20 cellular contexts compared by ENCODE assay signal in genomic region chr7:80088705-80089104, GRCh38. TPM values are rescaled to one million over a fixed set of nuclear protein-coding genes. Genes with fewer than 3 reads are reported as not detected.
DNase-seq lines count a peak whose midpoint lies in the region; ATAC-seq, FAIRE-seq and TF ChIP-seq lines count a peak whose summit lies in the region.
"Had no signal": no experiment of that assay in that cellular context is flagged by ENCODE, and none has a peak within 500 bp of the region (broad histone marks: within the 10 kb centered on the region; RNA-seq: fewer than 3 reads in every experiment).

No MANE protein-coding gene starts in this region.

- H3K27me3 Mint-ChIP-seq in effector memory CD8-positive, alpha-beta T cell: no peaks in the 10 kb centered on the region
- no peaks in the 10 kb centered on the region for H3K27me3 Mint-ChIP-seq in Calu3 (ENCODE audit: unreplicated experiment)
- H3K27me3 Mint-ChIP-seq: activated CD8-positive, alpha-beta memory T cell treated with anti-CD3 and anti-CD28 coated beads, Interleukin-2, amount 10 ng/mL, durations not matched to agents 7 days and 5 days; CD8-positive, alpha-beta memory T cell had no signal

- H3K9me3 Mint-ChIP-seq in effector memory CD8-positive, alpha-beta T cell: peaks cover 0 to 2% of the 10 kb centered on the region in 2 donors
- H3K9me3 Mint-ChIP-seq in Calu3 (ENCODE audit: low read depth, unreplicated experiment): no peaks in the 10 kb centered on the region

- H3K4me3 Mint-ChIP-seq in effector memory CD8-positive, alpha-beta T cell: no peak overlapping the region
- no peak overlapping the region for H3K4me3 Mint-ChIP-seq in Calu3 (ENCODE audit: low read depth, unreplicated experiment)
- H3K4me3 Mint-ChIP-seq: activated CD8-positive, alpha-beta memory T cell treated with anti-CD3 and anti-CD28 coated beads, Interleukin-2, amount 10 ng/mL, durations not matched to agents 7 days and 5 days; CD8-positive, alpha-beta memory T cell had no signal

- no TSS peak for BruUV-seq in Calu3 (replicated peaks; lab: Mats Ljungman, UMichigan)

- H3K4me3 ChIP-seq in AG10803 (ENCODE audit: low read length): no peak overlapping the region
- peak overlapping the region; percentile 8; the same call in 1 of the 2 replicates for H3K4me3 ChIP-seq in WI38 (ENCODE audit: low read depth, low read length)
- H3K4me3 ChIP-seq: ascending aorta, K562, PC-9, spleen had no signal

- no peaks in the 10 kb centered on the region for H3K36me3 Mint-ChIP-seq in effector memory CD8-positive, alpha-beta T cell (ENCODE audit: insufficient read depth)
- no peaks in the 10 kb centered on the region for H3K36me3 Mint-ChIP-seq in Calu3 (ENCODE audit: insufficient read depth, unreplicated experiment)
- H3K36me3 Mint-ChIP-seq: activated CD8-positive, alpha-beta memory T cell treated with anti-CD3 and anti-CD28 coated beads, Interleukin-2, amount 10 ng/mL, durations not matched to agents 7 days and 5 days; CD8-positive, alpha-beta memory T cell had no signal

- no peak for ATAC-seq in effector memory CD8-positive, alpha-beta T cell (replicated peaks)
- ATAC-seq: activated CD8-positive, alpha-beta memory T cell treated with anti-CD3 and anti-CD28 coated beads, Interleukin-2, amount 10 ng/mL, durations not matched to agents 7 days and 5 days; K562; left ventricle myocardium superior; stimulated activated naive CD8-positive, alpha-beta T cell treated with anti-CD3 and anti-CD28 coated beads, Interleukin-15, Interleukin-2, amounts not matched to agents 100 U/mL and 50 U/mL, for 24 hours had no signal

- FAIRE-seq in GM19239 (lab: Jason Lieb, UNC) (no peak), HTR-8/SVneo (lab: Jason Lieb, UNC) (no peak)
- FAIRE-seq: K562 had no signal

- TF ChIP-seq CTCF in AG10803 (conservative IDR thresholded peaks at IDR 0.05; ENCODE audit: low read length): no peak
- no peak for TF ChIP-seq CTCF in WI38 (IDR thresholded peaks at IDR 0.05; ENCODE audit: low read depth, low read length)
- TF ChIP-seq CTCF in Calu3 (IDR thresholded peaks at IDR 0.05; ENCODE audit: unreplicated experiment): no peak

- H3K27ac Mint-ChIP-seq in effector memory CD8-positive, alpha-beta T cell: no peak overlapping the region
- no peak overlapping the region for H3K27ac Mint-ChIP-seq in Calu3 (ENCODE audit: unreplicated experiment)
- H3K27ac Mint-ChIP-seq: activated CD8-positive, alpha-beta memory T cell treated with anti-CD3 and anti-CD28 coated beads, Interleukin-2, amount 10 ng/mL, durations not matched to agents 7 days and 5 days; CD8-positive, alpha-beta memory T cell had no signal

- intact Hi-C loops in Calu3 (cut with micrococcal nuclease; ENCODE audit: unreplicated experiment): no loop called here

- H3K4me1 Mint-ChIP-seq in effector memory CD8-positive, alpha-beta T cell (ENCODE audit: low read depth in 2 of 2): no peaks in the 10 kb centered on the region
- H3K4me1 Mint-ChIP-seq in Calu3 (ENCODE audit: low read depth, unreplicated experiment): no peaks in the 10 kb centered on the region
- H3K4me1 Mint-ChIP-seq: activated CD8-positive, alpha-beta memory T cell treated with anti-CD3 and anti-CD28 coated beads, Interleukin-2, amount 10 ng/mL, durations not matched to agents 7 days and 5 days; CD8-positive, alpha-beta memory T cell had no signal

- CTCF ChIA-PET in Calu3 (lab: Charles Lee): interaction anchor here (0.5 to 0.9 kb wide), 2 partner anchors 13 to 357 kb away, joined by 3 to 7 read pairs; no protein-coding TSS in a partner anchor

- DNase-seq in AG10803 (ENCODE audit: low read depth) (peak; percentile 11), M059J (ENCODE audit: low read depth) (peak; percentile 52), iris pigment epithelial cell (ENCODE audit: low read depth) (peak; percentile 81), GM19239 (ENCODE audit: insufficient read length, low spot score) (no peak), HTR-8/SVneo (ENCODE audit: insufficient read length, low spot score) (no peak), Calu3 (no peak)
- no peak for DNase-seq in effector memory CD8-positive, alpha-beta T cell
- DNase-seq: activated CD4-positive, CD25-positive, alpha-beta regulatory T cell; activated CD8-positive, alpha-beta memory T cell treated with anti-CD3 and anti-CD28 coated beads, Interleukin-2, amount 10 ng/mL, durations not matched to agents 7 days and 5 days; activated gamma-delta T cell; CD8-positive, alpha-beta memory T cell; dorsolateral prefrontal cortex; left ventricle myocardium superior; NCI-H146; PC-9; spleen; stimulated activated naive CD8-positive, alpha-beta T cell treated with anti-CD3 and anti-CD28 coated beads, Interleukin-15, Interleukin-2, amounts not matched to agents 100 U/mL and 50 U/mL, for 24 hours had no signal

RNA-seq across cellular contexts. Expression of gene GNAI1, which starts 45.9 kb away (rescaled TPM):
- 48.1 and 58.9 TPM in 2 replicates for total RNA-seq in M059J (2014; rRNA removed; shearing (Covaris generic))
- 14.7 and 20.5 TPM in 2 replicates for total RNA-seq in Calu3 (2022)

Comparison
In these comparisons a context has a peak if more than half of its experiments do, and no peak if none do; other contexts are left out.
1. DNase-seq: peak in AG10803 (single experiment), M059J (single experiment) and iris pigment epithelial cell (single experiment); none in GM19239 (single experiment), effector memory CD8-positive, alpha-beta T cell (0 of 3), HTR-8/SVneo (single experiment) and Calu3 (single experiment).